Comparison of ENCODE assay signal across 11 cellular contexts in the genomic region with DNA sequence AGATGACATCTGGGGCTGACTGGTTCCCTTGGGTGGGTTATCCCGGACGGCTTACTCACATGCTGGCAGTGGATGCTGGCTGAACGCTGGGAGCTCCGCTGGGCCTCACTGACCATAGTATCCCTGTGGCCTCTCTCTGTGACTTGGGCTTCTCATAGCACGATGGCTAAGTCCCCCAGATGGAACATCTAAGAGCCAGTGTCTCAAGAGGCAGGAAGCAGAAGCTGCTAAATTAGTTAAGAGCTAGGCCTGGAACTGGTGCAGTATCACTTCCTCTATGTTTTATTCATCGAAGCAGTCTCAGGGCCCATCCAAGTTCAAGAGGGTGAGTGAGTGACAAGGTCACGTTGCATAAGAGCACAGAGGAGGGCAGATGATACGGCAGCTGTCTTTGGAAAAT.
DNase-seq lines count a peak whose midpoint lies in the region; ATAC-seq and TF ChIP-seq lines count a peak whose summit lies in the region.
"Had no signal": no experiment of that assay in that cellular context is flagged by ENCODE, and none has a peak within 500 bp of the region (broad histone marks: within the 10 kb centered on the region; RNA-seq: fewer than 3 reads in every experiment).

No MANE protein-coding gene starts in this region.

- no peaks in the 10 kb centered on the region for H3K27me3 ChIP-seq in smooth muscle cell (ENCODE audit: low read depth)
- H3K27me3 ChIP-seq: esophagus squamous epithelium had no signal

- TF ChIP-seq CTCF in GM12865 (IDR thresholded peaks at IDR 0.05; ENCODE audit: insufficient read depth, low read depth, low read length, missing control alignments) (no peak), fibroblast of mammary gland (conservative IDR thresholded peaks at IDR 0.05; ENCODE audit: control insufficient read depth, insufficient read depth, low read depth, low read length) (no peak), smooth muscle cell (IDR thresholded peaks at IDR 0.05; ENCODE audit: borderline replicate concordance, insufficient read depth, poor library complexity, severe bottlenecking) (no peak)

- H3K4me1 Mint-ChIP-seq in activated CD8-positive, alpha-beta memory T cell treated with anti-CD3 and anti-CD28 coated beads, Interleukin-2, amount 10 ng/mL, durations not matched to agents 7 days and 5 days, result no peaks in the 10 kb centered on the region

- no peak overlapping the region for H3K27ac Mint-ChIP-seq in activated CD8-positive, alpha-beta memory T cell treated with anti-CD3 and anti-CD28 coated beads, Interleukin-2, amount 10 ng/mL, durations not matched to agents 7 days and 5 days
- H3K27ac Mint-ChIP-seq: activated naive CD8-positive, alpha-beta T cell; naive thymus-derived CD8-positive, alpha-beta T cell had no signal

- H3K79me2 ChIP-seq in smooth muscle cell (ENCODE audit: low read depth), result no peaks in the 10 kb centered on the region

- no peak overlapping the region for H3K9ac ChIP-seq in smooth muscle cell (ENCODE audit: low read depth)

- no peak overlapping the region for H3K27ac ChIP-seq in smooth muscle cell (ENCODE audit: low read depth)
- H3K27ac ChIP-seq: esophagus squamous epithelium had no signal

- DNase-seq in GM12865 (ENCODE audit: low read depth) (peak; percentile 76), fibroblast of mammary gland (ENCODE audit: low read depth) (peak; percentile 27), NCI-H345 treated with DMSO at 0.1 percent for 48 hours (lab: John Stamatoyannopoulos, UW; ENCODE audit: unreplicated experiment) (no peak), smooth muscle cell (lab: John Stamatoyannopoulos, UW; ENCODE audit: unreplicated experiment) (no peak), DMS 273 (lab: John Stamatoyannopoulos, UW; ENCODE audit: unreplicated experiment) (no peak)
- DNase-seq in activated CD8-positive, alpha-beta memory T cell treated with anti-CD3 and anti-CD28 coated beads, Interleukin-2, amount 10 ng/mL, durations not matched to agents 7 days and 5 days, result no peak
- DNase-seq: esophagus squamous epithelium; naive thymus-derived CD8-positive, alpha-beta T cell had no signal

- ATAC-seq in GM21423 (IDR thresholded peaks at IDR 0.05; ENCODE audit: unreplicated experiment) (peak; percentile 95), HG03342 (IDR thresholded peaks at IDR 0.05; ENCODE audit: unreplicated experiment) (peak; percentile 97)
- ATAC-seq in activated CD8-positive, alpha-beta memory T cell treated with anti-CD3 and anti-CD28 coated beads, Interleukin-2, amount 10 ng/mL, durations not matched to agents 7 days and 5 days, result no peak
- ATAC-seq: naive thymus-derived CD8-positive, alpha-beta T cell had no signal

- no peak overlapping the region for H2AFZ ChIP-seq in smooth muscle cell (ENCODE audit: low read depth)

- no peaks in the 10 kb centered on the region for H4K20me1 ChIP-seq in smooth muscle cell (ENCODE audit: low read depth)

- H3K4me2 ChIP-seq in smooth muscle cell, result no peak overlapping the region

- H3F3A ChIP-seq in smooth muscle cell (ENCODE audit: low read depth), result no peaks in the 10 kb centered on the region

- H3K36me3 Mint-ChIP-seq in activated CD8-positive, alpha-beta memory T cell treated with anti-CD3 and anti-CD28 coated beads, Interleukin-2, amount 10 ng/mL, durations not matched to agents 7 days and 5 days, result no peaks in the 10 kb centered on the region
- H3K36me3 Mint-ChIP-seq: activated naive CD8-positive, alpha-beta T cell; naive thymus-derived CD8-positive, alpha-beta T cell had no signal

- H3K4me3 Mint-ChIP-seq in activated CD8-positive, alpha-beta memory T cell treated with anti-CD3 and anti-CD28 coated beads, Interleukin-2, amount 10 ng/mL, durations not matched to agents 7 days and 5 days, result no peak overlapping the region
- H3K4me3 Mint-ChIP-seq: activated naive CD8-positive, alpha-beta T cell; naive thymus-derived CD8-positive, alpha-beta T cell had no signal

- no peak overlapping the region for H3K4me3 ChIP-seq in GM12865 (ENCODE audit: low read depth, low read length)
- H3K4me3 ChIP-seq in fibroblast of mammary gland (ENCODE audit: control insufficient read depth, low read depth, low read length), result no peak overlapping the region
- H3K4me3 ChIP-seq in smooth muscle cell, result no peak overlapping the region
- H3K4me3 ChIP-seq: esophagus squamous epithelium had no signal

- CTCF ChIA-PET in activated CD8-positive, alpha-beta memory T cell treated with anti-CD3 and anti-CD28 coated beads, Interleukin-2, amount 10 ng/mL, durations not matched to agents 7 days and 5 days (lab: Charles Lee), result no interaction called here

- H3K27me3 Mint-ChIP-seq in activated CD8-positive, alpha-beta memory T cell treated with anti-CD3 and anti-CD28 coated beads, Interleukin-2, amount 10 ng/mL, durations not matched to agents 7 days and 5 days, result no peaks in the 10 kb centered on the region
- H3K27me3 Mint-ChIP-seq: activated naive CD8-positive, alpha-beta T cell; naive thymus-derived CD8-positive, alpha-beta T cell had no signal

- no peaks in the 10 kb centered on the region for H3K9me3 ChIP-seq in smooth muscle cell (replicated peaks; ENCODE audit: low read depth)
- H3K9me3 ChIP-seq: esophagus squamous epithelium had no signal

- no peaks in the 10 kb centered on the region for H3K4me1 ChIP-seq in smooth muscle cell (ENCODE audit: low read depth)

- WGBS in smooth muscle cell (ENCODE audit: low lambda C conversion rate), result 95% methylated on average over 8 of the region's 8 CpGs

- no peaks in the 10 kb centered on the region for H3K36me3 ChIP-seq in smooth muscle cell (ENCODE audit: low read depth)

- no peaks in the 10 kb centered on the region for H3K9me3 Mint-ChIP-seq in activated CD8-positive, alpha-beta memory T cell treated with anti-CD3 and anti-CD28 coated beads, Interleukin-2, amount 10 ng/mL, durations not matched to agents 7 days and 5 days (ENCODE audit: low read depth)
- H3K9me3 Mint-ChIP-seq: naive thymus-derived CD8-positive, alpha-beta T cell had no signal

Comparison
In these comparisons a context has a peak if more than half of its experiments do, and no peak if none do; other contexts are left out.
1. DNase-seq: peak in GM12865 (single experiment) and fibroblast of mammary gland (single experiment); none in NCI-H345 treated with DMSO at 0.1 percent for 48 hours (single experiment), smooth muscle cell (single experiment), activated CD8-positive, alpha-beta memory T cell treated with anti-CD3 and anti-CD28 coated beads, Interleukin-2, amount 10 ng/mL, durations not matched to agents 7 days and 5 days (single experiment) and DMS 273 (single experiment).